ENCODE assay signal across 1 cellular context in genomic region chr17:50177476-50177875, GRCh38.
TF ChIP-seq lines count a peak whose summit lies in the region.

No MANE protein-coding gene starts in this region.

TF ChIP-seq in HCT116, 20 proteins besides CTCF, POLR2A, EP300 and RAD21:
- TF ChIP-seq ZNF274 (IDR thresholded peaks at IDR 0.05; ENCODE audit: low read depth, low read length), result no peak
- TF ChIP-seq EZH2phosphoT487 (IDR thresholded peaks at IDR 0.05; ENCODE audit: borderline replicate concordance), result no peak
- no peak for TF ChIP-seq TCF7L2 (IDR thresholded peaks at IDR 0.05; ENCODE audit: borderline replicate concordance, extremely low read depth, insufficient read depth, insufficient read length)
- TF ChIP-seq POLR2AphosphoS5 (IDR thresholded peaks at IDR 0.05; ENCODE audit: low read depth, low read length), result no peak
- TF ChIP-seq SIN3A (IDR thresholded peaks at IDR 0.05; ENCODE audit: low read depth), result no peak
- no peak for TF ChIP-seq ELF1 (IDR thresholded peaks at IDR 0.05; ENCODE audit: borderline replicate concordance, low read depth)
- no peak for TF ChIP-seq ZFX (IDR thresholded peaks at IDR 0.05)
- TF ChIP-seq, protein P1, sequence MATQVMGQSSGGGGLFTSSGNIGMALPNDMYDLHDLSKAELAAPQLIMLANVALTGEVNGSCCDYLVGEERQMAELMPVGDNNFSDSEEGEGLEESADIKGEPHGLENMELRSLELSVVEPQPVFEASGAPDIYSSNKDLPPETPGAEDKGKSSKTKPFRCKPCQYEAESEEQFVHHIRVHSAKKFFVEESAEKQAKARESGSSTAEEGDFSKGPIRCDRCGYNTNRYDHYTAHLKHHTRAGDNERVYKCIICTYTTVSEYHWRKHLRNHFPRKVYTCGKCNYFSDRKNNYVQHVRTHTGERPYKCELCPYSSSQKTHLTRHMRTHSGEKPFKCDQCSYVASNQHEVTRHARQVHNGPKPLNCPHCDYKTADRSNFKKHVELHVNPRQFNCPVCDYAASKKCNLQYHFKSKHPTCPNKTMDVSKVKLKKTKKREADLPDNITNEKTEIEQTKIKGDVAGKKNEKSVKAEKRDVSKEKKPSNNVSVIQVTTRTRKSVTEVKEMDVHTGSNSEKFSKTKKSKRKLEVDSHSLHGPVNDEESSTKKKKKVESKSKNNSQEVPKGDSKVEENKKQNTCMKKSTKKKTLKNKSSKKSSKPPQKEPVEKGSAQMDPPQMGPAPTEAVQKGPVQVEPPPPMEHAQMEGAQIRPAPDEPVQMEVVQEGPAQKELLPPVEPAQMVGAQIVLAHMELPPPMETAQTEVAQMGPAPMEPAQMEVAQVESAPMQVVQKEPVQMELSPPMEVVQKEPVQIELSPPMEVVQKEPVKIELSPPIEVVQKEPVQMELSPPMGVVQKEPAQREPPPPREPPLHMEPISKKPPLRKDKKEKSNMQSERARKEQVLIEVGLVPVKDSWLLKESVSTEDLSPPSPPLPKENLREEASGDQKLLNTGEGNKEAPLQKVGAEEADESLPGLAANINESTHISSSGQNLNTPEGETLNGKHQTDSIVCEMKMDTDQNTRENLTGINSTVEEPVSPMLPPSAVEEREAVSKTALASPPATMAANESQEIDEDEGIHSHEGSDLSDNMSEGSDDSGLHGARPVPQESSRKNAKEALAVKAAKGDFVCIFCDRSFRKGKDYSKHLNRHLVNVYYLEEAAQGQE (IDR thresholded peaks at IDR 0.05; ENCODE audit: low read depth), result no peak
- no peak for TF ChIP-seq CEBPB (IDR thresholded peaks at IDR 0.05; ENCODE audit: low read depth)
- TF ChIP-seq, protein P2, sequence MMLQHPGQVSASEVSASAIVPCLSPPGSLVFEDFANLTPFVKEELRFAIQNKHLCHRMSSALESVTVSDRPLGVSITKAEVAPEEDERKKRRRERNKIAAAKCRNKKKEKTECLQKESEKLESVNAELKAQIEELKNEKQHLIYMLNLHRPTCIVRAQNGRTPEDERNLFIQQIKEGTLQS (IDR thresholded peaks at IDR 0.05), result no peak
- TF ChIP-seq YY1 (IDR thresholded peaks at IDR 0.05; ENCODE audit: extremely low read depth, insufficient replicate concordance, low read depth, low read length), result no peak
- TF ChIP-seq, protein P3, sequence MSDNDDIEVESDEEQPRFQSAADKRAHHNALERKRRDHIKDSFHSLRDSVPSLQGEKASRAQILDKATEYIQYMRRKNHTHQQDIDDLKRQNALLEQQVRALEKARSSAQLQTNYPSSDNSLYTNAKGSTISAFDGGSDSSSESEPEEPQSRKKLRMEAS (IDR thresholded peaks at IDR 0.05), result no peak
- TF ChIP-seq EZH2 (IDR thresholded peaks at IDR 0.05), result no peak
- no peak for TF ChIP-seq EGR1 (IDR thresholded peaks at IDR 0.05; ENCODE audit: low read depth)
- TF ChIP-seq FOSL1 (IDR thresholded peaks at IDR 0.05; ENCODE audit: low read depth), result no peak
- TF ChIP-seq SP1 (IDR thresholded peaks at IDR 0.05; ENCODE audit: low read depth), result no peak
